8 cellular contexts compared by ENCODE assay signal in the genomic region with DNA sequence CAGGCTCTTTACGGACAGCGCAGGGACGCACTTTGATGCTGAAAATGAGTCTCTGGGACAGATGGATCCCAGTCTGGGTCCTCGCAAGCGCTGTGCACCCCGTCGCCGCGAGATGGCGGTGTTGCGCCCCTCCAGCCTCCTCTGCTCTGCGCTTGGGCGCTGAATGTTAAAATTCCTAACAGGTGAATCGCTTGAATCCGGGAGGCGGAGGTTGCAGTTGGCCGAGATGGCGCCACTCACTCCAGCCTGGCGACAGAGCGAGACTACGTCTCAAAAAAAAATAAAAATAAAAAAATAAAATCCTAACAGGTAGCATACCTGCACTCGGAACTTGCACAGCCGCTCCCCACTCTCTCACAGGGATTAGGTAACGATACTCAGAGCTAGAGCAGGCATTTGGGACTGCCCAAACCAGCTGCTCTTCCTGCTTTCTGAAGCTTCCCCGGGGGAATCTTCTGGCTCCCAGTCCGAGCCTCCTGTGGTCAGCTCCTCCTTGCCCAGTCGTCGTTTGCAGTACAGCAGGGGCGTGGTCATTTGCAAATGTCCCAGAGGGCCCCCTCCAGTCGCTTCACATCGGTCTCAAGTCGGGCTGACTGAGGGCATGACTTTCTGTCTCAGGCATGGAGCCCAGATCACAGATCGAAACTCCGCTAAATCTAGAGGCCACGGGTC. TPM values are rescaled to one million over a fixed set of nuclear protein-coding genes. Genes with fewer than 3 reads are reported as not detected.
DNase-seq lines count a peak whose midpoint lies in the region; ATAC-seq and TF ChIP-seq lines count a peak whose summit lies in the region.

No MANE protein-coding gene starts in this region.

- H3K4me3 ChIP-seq in thyroid gland (replicated peaks in 1 of 3): no peak overlapping the region

- WGBS in thyroid gland, 2 donors: 11 to 15% methylated on average over 32 to 35 of the region's 35 CpGs

- H3K36me3 ChIP-seq in thyroid gland: no peaks in the 10 kb centered on the region

- no peak for TF ChIP-seq POLR2A in thyroid gland (IDR thresholded peaks at IDR 0.05)

- DNase-seq in NCI-H2029 (lab: John Stamatoyannopoulos, UW) (peak; percentile 29), NCI-H2029 treated with DMSO at 0.1 percent for 48 hours (lab: John Stamatoyannopoulos, UW) (no peak), SHP77 (lab: John Stamatoyannopoulos, UW) (peak; percentile 38 to 48), glomerular visceral epithelial cell (ENCODE audit: extremely low spot score) (peak; percentile 81), occipital lobe (lab: John Stamatoyannopoulos, UW) (peak; percentile 49), thyroid gland (peak; percentile 85 to 86)
- peak; percentile 65 for DNase-seq in activated naive CD4-positive, alpha-beta T cell treated with anti-CD3 and anti-CD28 coated beads, Interleukin-2, amount 50 U/mL, for 16 hours

- ATAC-seq in HG03460 (IDR thresholded peaks at IDR 0.05; ENCODE audit: unreplicated experiment): peak; percentile 57

- TF ChIP-seq CTCF in thyroid gland (IDR thresholded peaks at IDR 0.05): peak; percentile 85 to 99 (median 90)

- intact Hi-C loops in thyroid gland (cut with DNase I): no loop called here

- no peaks in the 10 kb centered on the region for H3K27me3 ChIP-seq in thyroid gland

- no peaks in the 10 kb centered on the region for H3K4me1 ChIP-seq in thyroid gland

- no peaks in the 10 kb centered on the region for H3K9me3 ChIP-seq in thyroid gland

- peak overlapping the region; percentile 57 to 65 (median 61) for H3K27ac ChIP-seq in thyroid gland

RNA-seq across cellular contexts. Expression of a gene that starts 26.2 kb away (rescaled TPM):
- total RNA-seq in occipital lobe (0.31 TPM), thyroid gland (10 to 100 TPM; 14.5 to 53.5 (median 31.9) TPM)

RNA-seq across cellular contexts. Expression of a gene that starts 27.9 kb away (rescaled TPM):
- total RNA-seq in occipital lobe (3.6 TPM), thyroid gland (10 to 100 TPM in 3 of 4 donors, 1 to 10 TPM in 1; 9.9 to 22.0 (median 12.0) TPM)

RNA-seq across cellular contexts. Expression of a gene that starts 41.2 kb away (rescaled TPM):
- total RNA-seq in occipital lobe (1.9 TPM), thyroid gland (under 1 TPM in 2 of 4 donors, not detected in 2; 0.63 to 0.94 TPM)

Comparison
In these comparisons a context has a peak if more than half of its experiments do, and no peak if none do; other contexts are left out.
1. RNA of a gene that starts 26.2 kb away (total RNA-seq): 14.5 to 53.5 TPM in thyroid gland; 0.31 TPM in occipital lobe (single experiment); every median in the first group is over 10 times any median in the second.